20 cellular contexts compared by ENCODE assay signal in genomic region chr11:41779401-41779960, GRCh38.
DNase-seq lines count a peak whose midpoint lies in the region; ATAC-seq, FAIRE-seq and TF ChIP-seq lines count a peak whose summit lies in the region.
"Had no signal": no experiment of that assay in that cellular context is flagged by ENCODE, and none has a peak within 500 bp of the region (broad histone marks: within the 10 kb centered on the region; RNA-seq: fewer than 3 reads in every experiment).

No MANE protein-coding gene starts in this region.

- H3K4me1 Mint-ChIP-seq in CD4-positive, alpha-beta memory T cell: no peaks in the 10 kb centered on the region
- H3K4me1 Mint-ChIP-seq: B cell; CD4-positive, CD25-positive, alpha-beta regulatory T cell had no signal

- H3K4me3 ChIP-seq in LNCaP clone FGC (ENCODE audit: low read depth, low read length) (no peak overlapping the region), H1 (ENCODE audit: extremely low read depth in 1 of 4, insufficient read depth in 2 of 4, low read depth in 3 of 4, low read length in 4 of 4) (no peak overlapping the region), transverse colon (no peak overlapping the region)
- no peak overlapping the region for H3K4me3 ChIP-seq in CD4-positive, alpha-beta memory T cell (ENCODE audit: low read length in 2 of 2)
- H3K4me3 ChIP-seq: BLaER1 treated with 17β-estradiol and CSF1 and Interleukin-3, amounts not matched to agents 10 nM and 100 nM; K562 had no signal

- peak; percentile 95 for DNase-seq in LNCaP clone FGC (ENCODE audit: low read depth)
- no peak for DNase-seq in H1 (ENCODE audit: low read depth in 1 of 2, low spot score in 2 of 2)
- peak; percentile 13 for DNase-seq in transverse colon
- DNase-seq in CD4-positive, alpha-beta memory T cell: no peak
- no peak for DNase-seq in activated CD8-positive, alpha-beta memory T cell treated with anti-CD3 and anti-CD28 coated beads, Interleukin-2, amount 50 U/mL, for 48 hours
- DNase-seq: CD4-positive, CD25-positive, alpha-beta regulatory T cell; DMS153; DMS79; GDM1; HCEC 1CT; IMR-90 had no signal

- H3K36me3 Mint-ChIP-seq in CD4-positive, alpha-beta memory T cell: no peaks in the 10 kb centered on the region
- H3K36me3 Mint-ChIP-seq: CD4-positive, CD25-positive, alpha-beta regulatory T cell had no signal

- H3K36me3 ChIP-seq in H1 (ENCODE audit: control insufficient read depth in 2 of 4, insufficient read depth in 4 of 4, low read length in 3 of 4) (no peaks in the 10 kb centered on the region), transverse colon (no peaks in the 10 kb centered on the region)
- H3K36me3 ChIP-seq in CD4-positive, alpha-beta memory T cell (ENCODE audit: insufficient read depth, low read length): no peaks in the 10 kb centered on the region
- H3K36me3 ChIP-seq: BLaER1 treated with 17β-estradiol and CSF1 and Interleukin-3, amounts not matched to agents 10 nM and 100 nM had no signal

- no peaks in the 10 kb centered on the region; a peak in 1 of 7 replicates for H3K4me1 ChIP-seq in H1 (replicated peaks in 1 of 4; ENCODE audit: control insufficient read depth in 3 of 4, insufficient read depth in 4 of 4, low read length in 3 of 4)
- peaks cover 0 to 18% (median 2%) of the 10 kb centered on the region in 4 donors for H3K4me1 ChIP-seq in transverse colon
- H3K4me1 ChIP-seq in CD4-positive, alpha-beta memory T cell (ENCODE audit: insufficient read depth, low read length): no peaks in the 10 kb centered on the region
- H3K4me1 ChIP-seq: BLaER1 treated with 17β-estradiol and CSF1 and Interleukin-3, amounts not matched to agents 10 nM and 100 nM had no signal

- peaks cover 0 to 4% of the 10 kb centered on the region in 2 experiments; a peak in 1 of 4 replicates for H3K9me3 ChIP-seq in H1 (ENCODE audit: insufficient read depth in 2 of 2, low read depth in 1 of 2, low read length in 1 of 2)
- peaks cover 0 to under 1% of the 10 kb centered on the region in 2 donors for H3K9me3 ChIP-seq in transverse colon
- H3K9me3 ChIP-seq in CD4-positive, alpha-beta memory T cell (ENCODE audit: control insufficient read depth in 1 of 2, low read length in 2 of 2): no peaks in the 10 kb centered on the region

- WGBS in H1 (ENCODE audit: extremely low coverage in 1 of 2, insufficient coverage in 1 of 2, insufficient read length in 1 of 2, insufficient replicate concordance in 2 of 2, low coverage in 1 of 2, low lambda C conversion rate in 2 of 2, missing lambda C conversion rate in 1 of 2), 2 experiments: 86% methylated on average over 1 of the region's 1 CpG; no CpG with 5 or more reads in 1 of the 2 experiments
- WGBS in transverse colon (ENCODE audit: low coverage in 1 of 2), 2 donors: 42 to 67% methylated on average over 1 of the region's 1 CpG

- H3K4ac ChIP-seq in H1 (replicated peaks; ENCODE audit: insufficient read length, low read depth, low read length): no peak overlapping the region

- no peak overlapping the region for H4K5ac ChIP-seq in H1 (ENCODE audit: insufficient read length, low read depth, low read length)

- no peak overlapping the region for H3K4me2 ChIP-seq in H1 (ENCODE audit: insufficient read depth in 1 of 2, low read depth in 2 of 2, low read length in 2 of 2)
- H3K4me2 ChIP-seq: BLaER1 treated with 17β-estradiol and CSF1 and Interleukin-3, amounts not matched to agents 10 nM and 100 nM had no signal

- no peak overlapping the region for H2BK5ac ChIP-seq in H1 (ENCODE audit: low read depth, low read length)

- FAIRE-seq in H1 (lab: Jason Lieb, UNC): no peak
- FAIRE-seq: GM12892, GM18507, HTR-8/SVneo, K562 had no signal

- H4K8ac ChIP-seq in H1 (ENCODE audit: extremely low read depth, insufficient read depth, low read length): no peak overlapping the region

- intact Hi-C loops in transverse colon (cut with DNase I; ENCODE audit: low total_unique reads): no loop called here
- intact Hi-C loops in CD4-positive, alpha-beta memory T cell (cut with micrococcal nuclease): no loop called here

- POLR2A ChIA-PET in H1 (lab: Charles Lee; ENCODE audit: partially characterized antibody): no interaction called here
- POLR2A ChIA-PET in CD4-positive, alpha-beta memory T cell (lab: Charles Lee; ENCODE audit: partially characterized antibody): no interaction called here

- no peaks in the 10 kb centered on the region for H3K23me2 ChIP-seq in H1 (ENCODE audit: low read depth, low read length)

- no peak overlapping the region for H3K9ac ChIP-seq in H1 (replicated peaks in 1 of 4; ENCODE audit: extremely low read depth in 1 of 4, low read depth in 3 of 4, low read length in 3 of 4)
- H3K9ac ChIP-seq: BLaER1 treated with 17β-estradiol and CSF1 and Interleukin-3, amounts not matched to agents 10 nM and 100 nM had no signal

- no peaks in the 10 kb centered on the region for H3K27me3 ChIP-seq in H1 (replicated peaks in 1 of 4; ENCODE audit: control insufficient read depth in 3 of 4, extremely low read depth in 1 of 4, insufficient read depth in 3 of 4, low read length in 3 of 4)
- H3K27me3 ChIP-seq in transverse colon: no peaks in the 10 kb centered on the region
- H3K27me3 ChIP-seq in CD4-positive, alpha-beta memory T cell (ENCODE audit: insufficient read depth, low read length): no peaks in the 10 kb centered on the region
- H3K27me3 ChIP-seq: BLaER1 treated with 17β-estradiol and CSF1 and Interleukin-3, amounts not matched to agents 10 nM and 100 nM had no signal

- H2BK20ac ChIP-seq in H1 (ENCODE audit: low read length): no peak overlapping the region

- TF ChIP-seq EP300 in H1 (IDR thresholded peaks at IDR 0.05; ENCODE audit: borderline replicate concordance in 1 of 2, low read depth in 2 of 2, low read length in 2 of 2): no peak
- TF ChIP-seq EP300 in transverse colon (IDR thresholded peaks at IDR 0.05; ENCODE audit: low read depth): no peak

- no peaks in the 10 kb centered on the region for H3K79me1 ChIP-seq in H1 (ENCODE audit: low read depth, low read length)

- no peak for TF ChIP-seq RAD21 in H1 (IDR thresholded peaks at IDR 0.05 in 1 of 2, conservative IDR thresholded peaks at IDR 0.05 in 1 of 2; ENCODE audit: low read depth in 2 of 2, low read length in 2 of 2)

- CTCF ChIA-PET in H1 (lab: Charles Lee; ENCODE audit: partially characterized antibody): no interaction called here
- CTCF ChIA-PET in CD4-positive, alpha-beta memory T cell (lab: Charles Lee; ENCODE audit: partially characterized antibody): no interaction called here

- H4K20me1 ChIP-seq in H1 (replicated peaks in 1 of 2; ENCODE audit: control insufficient read depth in 1 of 2, insufficient read depth in 2 of 2, low read length in 2 of 2): no peaks in the 10 kb centered on the region
- H4K20me1 ChIP-seq: BLaER1 treated with 17β-estradiol and CSF1 and Interleukin-3, amounts not matched to agents 10 nM and 100 nM had no signal

- no peak overlapping the region for H3K23ac ChIP-seq in H1 (ENCODE audit: insufficient read length)

- no peak overlapping the region for H4K91ac ChIP-seq in H1 (replicated peaks; ENCODE audit: insufficient read length, low read length)

- peaks cover 2 to 41% (median 21%) of the 10 kb centered on the region in 8 donors for H3K9me3 Mint-ChIP-seq in CD4-positive, alpha-beta memory T cell

- no peak overlapping the region for H3K56ac ChIP-seq in H1 (replicated peaks; ENCODE audit: insufficient read length, low read depth, low read length)

- H2BK120ac ChIP-seq in H1 (replicated peaks; ENCODE audit: low read depth, low read length): no peak overlapping the region

- no peaks in the 10 kb centered on the region for H3K27me3 Mint-ChIP-seq in CD4-positive, alpha-beta memory T cell
- H3K27me3 Mint-ChIP-seq: B cell; CD4-positive, CD25-positive, alpha-beta regulatory T cell had no signal

- no peaks in the 10 kb centered on the region for H3K79me2 ChIP-seq in H1 (ENCODE audit: control insufficient read depth in 1 of 2, insufficient read depth in 2 of 2, low read length in 2 of 2)

- H2AFZ ChIP-seq in H1 (ENCODE audit: low read length): peak overlapping the region; percentile 62; the same call in 1 of the 2 replicates

- H3K4me3 Mint-ChIP-seq in CD4-positive, alpha-beta memory T cell: no peak overlapping the region
- H3K4me3 Mint-ChIP-seq: B cell; CD4-positive, CD25-positive, alpha-beta regulatory T cell had no signal

- H3K27ac ChIP-seq in C4-2B (peak overlapping the region; percentile 32; the same call in 1 of the 2 replicates), H1 (ENCODE audit: low read depth, low read length) (no peak overlapping the region), transverse colon (peak overlapping the region; percentile 19 to 68 (median 64))
- no peak overlapping the region for H3K27ac ChIP-seq in CD4-positive, alpha-beta memory T cell (ENCODE audit: low read depth, low read length)
- H3K27ac ChIP-seq: BLaER1 treated with 17β-estradiol and CSF1 and Interleukin-3, amounts not matched to agents 10 nM and 100 nM; HL-60 had no signal

- ATAC-seq in HG02678 (IDR thresholded peaks at IDR 0.05; ENCODE audit: unreplicated experiment): no peak
- ATAC-seq: K562 had no signal

- TF ChIP-seq CTCF in C4-2B (conservative IDR thresholded peaks at IDR 0.05) (no peak), LNCaP clone FGC (IDR thresholded peaks at IDR 0.05; ENCODE audit: control insufficient read depth, extremely low read depth, insufficient read depth) (no peak), H1 (IDR thresholded peaks at IDR 0.05; ENCODE audit: control extremely low read depth in 1 of 3, insufficient read depth in 1 of 3, low read depth in 1 of 3, low read length in 3 of 3) (no peak), transverse colon (IDR thresholded peaks at IDR 0.05) (no peak)

- peak overlapping the region; percentile 16 for H3K14ac ChIP-seq in H1 (ENCODE audit: insufficient read length)

- H3K27ac Mint-ChIP-seq in CD4-positive, alpha-beta memory T cell: no peak overlapping the region
- H3K27ac Mint-ChIP-seq: B cell; CD4-positive, CD25-positive, alpha-beta regulatory T cell had no signal

- H2AK5ac ChIP-seq in H1 (ENCODE audit: low read depth, low read length): no peak overlapping the region

- no peak overlapping the region for H2BK12ac ChIP-seq in H1 (ENCODE audit: low read depth, low read length)

- no peak for TF ChIP-seq POLR2A in H1 (IDR thresholded peaks at IDR 0.05; ENCODE audit: control extremely low read depth in 1 of 2, low read depth in 2 of 2, low read length in 2 of 2)
- TF ChIP-seq POLR2A in transverse colon (IDR thresholded peaks at IDR 0.05): no peak

- H3K18ac ChIP-seq in H1 (ENCODE audit: extremely low read depth, low read length): no peak overlapping the region

- in situ Hi-C loops in transverse colon (cut with MboI; ENCODE audit: low pct_ligation_motif_present in 1 of 4, low pct_unique_long_range_greater_than_20kb in 1 of 4, low sequenced_read_pairs in 3 of 4): no loop called here

- no peak overlapping the region for H2BK15ac ChIP-seq in H1 (ENCODE audit: low read length)

TF ChIP-seq in H1, 55 proteins besides CTCF, POLR2A, EP300 and RAD21:
- TF ChIP-seq BACH1 (IDR thresholded peaks at IDR 0.05; ENCODE audit: low read length) (no peak), CHD2 (IDR thresholded peaks at IDR 0.05; ENCODE audit: low read length) (no peak), GTF2F1 (IDR thresholded peaks at IDR 0.05; ENCODE audit: borderline replicate concordance, low read depth, low read length) (no peak), KDM1A (IDR thresholded peaks at IDR 0.05; ENCODE audit: borderline replicate concordance, low read length) (no peak), HDAC2 (IDR thresholded peaks at IDR 0.05; ENCODE audit: borderline replicate concordance in 1 of 2, low read depth in 2 of 2, low read length in 2 of 2) (no peak)

Comparison
In these comparisons a context has a peak if more than half of its experiments do, and no peak if none do; other contexts are left out.
1. H3K27ac ChIP-seq: peak in C4-2B (single experiment) and transverse colon (4 of 4); none in H1 (single experiment) and CD4-positive, alpha-beta memory T cell (single experiment).
2. DNase-seq: peak in LNCaP clone FGC (single experiment) and transverse colon (single experiment); none in H1 (0 of 2), CD4-positive, alpha-beta memory T cell (0 of 5) and activated CD8-positive, alpha-beta memory T cell treated with anti-CD3 and anti-CD28 coated beads, Interleukin-2, amount 50 U/mL, for 48 hours (single experiment).